Comparison of ENCODE assay signal across 8 cellular contexts in genomic region chr1:228457396-228458176, GRCh38. TPM values are rescaled to one million over a fixed set of nuclear protein-coding genes. Genes with fewer than 3 reads are reported as not detected.
DNase-seq lines count a peak whose midpoint lies in the region; TF ChIP-seq lines count a peak whose summit lies in the region.

No MANE protein-coding gene starts in this region.

- H4K20me1 ChIP-seq in GM23248 (ENCODE audit: insufficient read depth): no peaks in the 10 kb centered on the region

- no peaks in the 10 kb centered on the region for H3K9me2 ChIP-seq in GM23248 (ENCODE audit: insufficient read depth)

- no peak for TF ChIP-seq CTCF in suprapubic skin (IDR thresholded peaks at IDR 0.05)

- H3K9me3 Mint-ChIP-seq in activated naive CD4-positive, alpha-beta T cell treated with anti-CD3 and anti-CD28 coated beads for 36 hours: no peaks in the 10 kb centered on the region

- 1 to 2% methylated on average over 71 to 74 of the region's 74 CpGs for WGBS in GM23248 (ENCODE audit: low coverage in 1 of 2, low lambda C conversion rate in 2 of 2, missing lambda C conversion rate in 2 of 2), 2 experiments
- 1% methylated on average over 23 of the region's 74 CpGs for WGBS in suprapubic skin

- H3K4me3 Mint-ChIP-seq in activated naive CD4-positive, alpha-beta T cell treated with anti-CD3 and anti-CD28 coated beads for 36 hours: peak overlapping the region; percentile 95

- H3K9me3 ChIP-seq in GM23248 (ENCODE audit: low read depth) (no peaks in the 10 kb centered on the region), suprapubic skin (no peaks in the 10 kb centered on the region)

- intact Hi-C loops in activated naive CD4-positive, alpha-beta T cell treated with anti-CD3 and anti-CD28 coated beads for 36 hours (cut with micrococcal nuclease): loop anchor here (1.0 to 2.0 kb wide), 9 partner anchors 8 to 375 kb away; partner anchors contain the start of genes ARF1 and GUK1

- H3K4me1 ChIP-seq in GM23248 (ENCODE audit: insufficient read depth) (peaks cover 14% of the 10 kb centered on the region), suprapubic skin (peaks cover 37% of the 10 kb centered on the region)

- peak; percentile 98 for DNase-seq in ELF-1 (ENCODE audit: low read depth, low spot score)
- DNase-seq in GM23248: peak; percentile 98
- peak; percentile 98 for DNase-seq in LoVo (ENCODE audit: low spot score)
- DNase-seq in SIG-M5 (lab: John Stamatoyannopoulos, UW): peak; percentile 100
- peak; percentile 93 for DNase-seq in activated naive CD4-positive, alpha-beta T cell treated with anti-CD3 and anti-CD28 coated beads for 36 hours
- DNase-seq in germinal center (ENCODE audit: low spot score): peak; percentile 94
- peak in 55 of 56 donors; percentile 21 to 93 (median 81) for DNase-seq in nucleus accumbens (lab: John Stamatoyannopoulos, UW)
- peak; percentile 91 to 93 for DNase-seq in suprapubic skin (ENCODE audit: low spot score in 2 of 2)

- TF ChIP-seq EP300 in suprapubic skin (IDR thresholded peaks at IDR 0.05): no peak

- peak overlapping the region; percentile 88 for H3K4me2 ChIP-seq in GM23248 (ENCODE audit: unreplicated experiment)

- H3K4me3 ChIP-seq in GM23248 (peak overlapping the region; percentile 78), suprapubic skin (peak overlapping the region; percentile 55)

- in situ Hi-C loops in GM23248 (cut with MboI): no loop called here

- H3K36me3 ChIP-seq in GM23248 (ENCODE audit: low read depth) (no peaks in the 10 kb centered on the region), suprapubic skin (no peaks in the 10 kb centered on the region)

- H3K27me3 ChIP-seq in GM23248 (replicated peaks; ENCODE audit: insufficient read depth) (peaks cover 21% of the 10 kb centered on the region), suprapubic skin (peaks cover 28% of the 10 kb centered on the region)

- H3K27me3 Mint-ChIP-seq in activated naive CD4-positive, alpha-beta T cell treated with anti-CD3 and anti-CD28 coated beads for 36 hours (ENCODE audit: low read depth): peaks cover 7% of the 10 kb centered on the region

- H3K27ac Mint-ChIP-seq in activated naive CD4-positive, alpha-beta T cell treated with anti-CD3 and anti-CD28 coated beads for 36 hours: peak overlapping the region; percentile 97

- CTCF ChIA-PET in activated naive CD4-positive, alpha-beta T cell treated with anti-CD3 and anti-CD28 coated beads for 36 hours (lab: Charles Lee): interaction anchor here (0.6 to 2.9 kb wide), 8 partner anchors 15 to 97 kb away, joined by 3 to 14 read pairs (median 4); partner anchors contain the start of gene RNF187

- peak in 1 of 2 donors; percentile 31 for TF ChIP-seq POLR2A in suprapubic skin (IDR thresholded peaks at IDR 0.05)

- peaks cover 11% of the 10 kb centered on the region for H3F3A ChIP-seq in GM23248 (ENCODE audit: insufficient read depth)

- H3K27ac ChIP-seq in GM23248 (peak overlapping the region; percentile 80), suprapubic skin (peak overlapping the region; percentile 89)

- peak overlapping the region; percentile 93 for H2AFZ ChIP-seq in GM23248

- H3K9ac ChIP-seq in GM23248: peak overlapping the region; percentile 78

- H3K79me2 ChIP-seq in GM23248 (ENCODE audit: insufficient read depth): peaks cover 15% of the 10 kb centered on the region; the same call in 1 of the 2 replicates

- peaks cover 3% of the 10 kb centered on the region for H3K36me3 Mint-ChIP-seq in activated naive CD4-positive, alpha-beta T cell treated with anti-CD3 and anti-CD28 coated beads for 36 hours (ENCODE audit: low read depth)

- peaks cover 32% of the 10 kb centered on the region for H3K4me1 Mint-ChIP-seq in activated naive CD4-positive, alpha-beta T cell treated with anti-CD3 and anti-CD28 coated beads for 36 hours (ENCODE audit: low read depth)

RNA-seq across cellular contexts. Expression of gene RNF187, which starts 29.6 kb away (rescaled TPM):
- 81.9 and 92.8 TPM in 2 replicates for total RNA-seq in GM23248 (2014; rRNA removed; shearing (Covaris generic))
- polyA plus RNA-seq in GM23248 (2016; fragmentation: Nextera tagmentation; extraction: Ambion mirVana): 38.8 and 79.4 TPM in 2 replicates
- 100 to 1,000 TPM; 112 to 116 TPM for total RNA-seq in activated naive CD4-positive, alpha-beta T cell treated with anti-CD3 and anti-CD28 coated beads for 36 hours
- 10 to 100 TPM; 55.6 to 99.6 (median 57.7) TPM for total RNA-seq in suprapubic skin

RNA-seq across cellular contexts. Expression of gene TRIM17, which starts 40.9 kb away (rescaled TPM):
- total RNA-seq in GM23248 (2014; rRNA removed; shearing (Covaris generic)): not detected in 2 replicates
- 0.26 and 0.43 TPM in 2 replicates for polyA plus RNA-seq in GM23248 (2016; fragmentation: Nextera tagmentation; extraction: Ambion mirVana)
- total RNA-seq in activated naive CD4-positive, alpha-beta T cell treated with anti-CD3 and anti-CD28 coated beads for 36 hours: 1 to 10 TPM; 1.0 to 1.2 TPM
- total RNA-seq in suprapubic skin: 1 to 10 TPM; 1.2 to 3.8 (median 2.8) TPM

RNA-seq across cellular contexts. Expression of gene TRIM11, which starts 51.0 kb away (rescaled TPM):
- total RNA-seq in GM23248 (2014; rRNA removed; shearing (Covaris generic)): 21.3 and 24.7 TPM in 2 replicates
- 8.6 and 9.8 TPM in 2 replicates for polyA plus RNA-seq in GM23248 (2016; fragmentation: Nextera tagmentation; extraction: Ambion mirVana)
- 10 to 100 TPM; 26.0 to 27.5 TPM for total RNA-seq in activated naive CD4-positive, alpha-beta T cell treated with anti-CD3 and anti-CD28 coated beads for 36 hours
- total RNA-seq in suprapubic skin: 10 to 100 TPM; 24.7 to 34.6 (median 32.8) TPM

Comparison
In these comparisons a context has a peak if more than half of its experiments do, and no peak if none do; other contexts are left out.
1. Peak in every context shown above with its lines: DNase-seq, H3K4me3 ChIP-seq and H3K27ac ChIP-seq.